1 cellular context compared by ENCODE assay signal in the genomic region with DNA sequence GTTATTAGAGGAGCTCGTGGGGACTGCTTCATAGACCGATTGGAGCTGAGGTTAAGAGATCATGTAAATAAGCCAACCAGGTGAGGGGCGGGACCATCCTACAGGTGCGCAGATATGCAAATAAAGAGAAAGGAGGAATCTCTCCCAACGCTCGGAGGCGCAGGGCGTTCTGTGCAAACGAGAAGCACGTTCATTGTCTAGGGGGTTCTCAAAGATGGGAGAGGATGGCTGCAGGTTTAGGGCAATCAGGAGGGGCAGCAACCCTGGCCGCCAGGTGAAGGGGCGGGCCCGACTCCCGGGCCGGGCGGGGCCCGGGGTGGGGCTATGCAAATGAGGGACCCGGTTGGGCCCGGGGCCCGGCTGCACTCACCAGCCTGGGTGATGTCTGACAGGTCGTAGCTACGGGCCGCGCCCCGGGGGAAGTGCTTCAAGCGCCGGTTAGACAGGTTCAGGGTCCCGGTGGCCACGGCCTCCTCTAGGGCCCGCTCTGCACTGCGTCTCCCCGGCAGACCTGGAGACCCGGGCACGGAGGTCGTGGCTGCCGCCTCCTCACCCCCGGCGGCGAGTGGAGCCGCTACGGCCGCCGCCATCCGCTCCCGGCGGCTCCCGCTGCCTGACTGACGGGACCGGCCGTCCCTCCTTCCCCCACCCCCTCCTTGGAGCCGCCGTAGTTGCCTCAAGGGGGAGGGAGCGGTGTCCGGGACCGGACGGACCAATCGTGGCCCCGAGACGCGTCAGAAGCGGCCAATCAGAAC.
A peak's percentile ranks its signal among the peaks of the same experiment; 100 is the strongest.
TF ChIP-seq lines count a peak whose summit lies in the region.

A gene with protein sequence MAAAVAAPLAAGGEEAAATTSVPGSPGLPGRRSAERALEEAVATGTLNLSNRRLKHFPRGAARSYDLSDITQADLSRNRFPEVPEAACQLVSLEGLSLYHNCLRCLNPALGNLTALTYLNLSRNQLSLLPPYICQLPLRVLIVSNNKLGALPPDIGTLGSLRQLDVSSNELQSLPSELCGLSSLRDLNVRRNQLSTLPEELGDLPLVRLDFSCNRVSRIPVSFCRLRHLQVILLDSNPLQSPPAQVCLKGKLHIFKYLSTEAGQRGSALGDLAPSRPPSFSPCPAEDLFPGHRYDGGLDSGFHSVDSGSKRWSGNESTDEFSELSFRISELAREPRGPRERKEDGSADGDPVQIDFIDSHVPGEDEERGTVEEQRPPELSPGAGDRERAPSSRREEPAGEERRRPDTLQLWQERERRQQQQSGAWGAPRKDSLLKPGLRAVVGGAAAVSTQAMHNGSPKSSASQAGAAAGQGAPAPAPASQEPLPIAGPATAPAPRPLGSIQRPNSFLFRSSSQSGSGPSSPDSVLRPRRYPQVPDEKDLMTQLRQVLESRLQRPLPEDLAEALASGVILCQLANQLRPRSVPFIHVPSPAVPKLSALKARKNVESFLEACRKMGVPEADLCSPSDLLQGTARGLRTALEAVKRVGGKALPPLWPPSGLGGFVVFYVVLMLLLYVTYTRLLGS (minus strand): TSS at position 619 of the 755 bp plus-strand sequence. CDS start 29 bp downstream, at position 590.

TF ChIP-seq in K562, 482 proteins besides CTCF, POLR2A, EP300 and RAD21 (continued from another document and continues in another):
- TF ChIP-seq OTX1 (CRISPR knock-in tag; IDR thresholded peaks at IDR 0.05) = peak; percentile 89
- TF ChIP-seq ATF1 (CRISPR knock-in tag; IDR thresholded peaks at IDR 0.05) = no peak; the same call in 1 of the 2 replicates
- no peak for TF ChIP-seq ATF1 (tag; IDR thresholded peaks at IDR 0.05)
- TF ChIP-seq, protein P1, sequence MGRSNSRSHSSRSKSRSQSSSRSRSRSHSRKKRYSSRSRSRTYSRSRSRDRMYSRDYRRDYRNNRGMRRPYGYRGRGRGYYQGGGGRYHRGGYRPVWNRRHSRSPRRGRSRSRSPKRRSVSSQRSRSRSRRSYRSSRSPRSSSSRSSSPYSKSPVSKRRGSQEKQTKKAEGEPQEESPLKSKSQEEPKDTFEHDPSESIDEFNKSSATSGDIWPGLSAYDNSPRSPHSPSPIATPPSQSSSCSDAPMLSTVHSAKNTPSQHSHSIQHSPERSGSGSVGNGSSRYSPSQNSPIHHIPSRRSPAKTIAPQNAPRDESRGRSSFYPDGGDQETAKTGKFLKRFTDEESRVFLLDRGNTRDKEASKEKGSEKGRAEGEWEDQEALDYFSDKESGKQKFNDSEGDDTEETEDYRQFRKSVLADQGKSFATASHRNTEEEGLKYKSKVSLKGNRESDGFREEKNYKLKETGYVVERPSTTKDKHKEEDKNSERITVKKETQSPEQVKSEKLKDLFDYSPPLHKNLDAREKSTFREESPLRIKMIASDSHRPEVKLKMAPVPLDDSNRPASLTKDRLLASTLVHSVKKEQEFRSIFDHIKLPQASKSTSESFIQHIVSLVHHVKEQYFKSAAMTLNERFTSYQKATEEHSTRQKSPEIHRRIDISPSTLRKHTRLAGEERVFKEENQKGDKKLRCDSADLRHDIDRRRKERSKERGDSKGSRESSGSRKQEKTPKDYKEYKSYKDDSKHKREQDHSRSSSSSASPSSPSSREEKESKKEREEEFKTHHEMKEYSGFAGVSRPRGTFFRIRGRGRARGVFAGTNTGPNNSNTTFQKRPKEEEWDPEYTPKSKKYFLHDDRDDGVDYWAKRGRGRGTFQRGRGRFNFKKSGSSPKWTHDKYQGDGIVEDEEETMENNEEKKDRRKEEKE (IDR thresholded peaks at IDR 0.05; ENCODE audit: borderline replicate concordance in 1 of 2, control insufficient read depth in 1 of 2, low read depth in 2 of 2, low read length in 1 of 2) = no peak
- no peak for TF ChIP-seq GTF2A2 (tag; IDR thresholded peaks at IDR 0.05)
- peak; percentile 69 for TF ChIP-seq NELFE (IDR thresholded peaks at IDR 0.05; ENCODE audit: insufficient read depth, insufficient read length)
- TF ChIP-seq ZBTB17 (CRISPR knock-in tag; IDR thresholded peaks at IDR 0.05) = peak; percentile 79; the same call in 1 of the 2 replicates
- TF ChIP-seq ZNF146 (CRISPR knock-in tag; IDR thresholded peaks at IDR 0.05; ENCODE audit: unreplicated experiment) = no peak
- TF ChIP-seq HMGN3 (IDR thresholded peaks at IDR 0.05; ENCODE audit: borderline replicate concordance, extremely low read depth, insufficient read length, low read depth, low read length) = no peak
- TF ChIP-seq, protein P2, sequence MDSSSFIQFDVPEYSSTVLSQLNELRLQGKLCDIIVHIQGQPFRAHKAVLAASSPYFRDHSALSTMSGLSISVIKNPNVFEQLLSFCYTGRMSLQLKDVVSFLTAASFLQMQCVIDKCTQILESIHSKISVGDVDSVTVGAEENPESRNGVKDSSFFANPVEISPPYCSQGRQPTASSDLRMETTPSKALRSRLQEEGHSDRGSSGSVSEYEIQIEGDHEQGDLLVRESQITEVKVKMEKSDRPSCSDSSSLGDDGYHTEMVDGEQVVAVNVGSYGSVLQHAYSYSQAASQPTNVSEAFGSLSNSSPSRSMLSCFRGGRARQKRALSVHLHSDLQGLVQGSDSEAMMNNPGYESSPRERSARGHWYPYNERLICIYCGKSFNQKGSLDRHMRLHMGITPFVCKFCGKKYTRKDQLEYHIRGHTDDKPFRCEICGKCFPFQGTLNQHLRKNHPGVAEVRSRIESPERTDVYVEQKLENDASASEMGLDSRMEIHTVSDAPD (CRISPR knock-in tag; IDR thresholded peaks at IDR 0.05) = no peak
- TF ChIP-seq ZNF780A (CRISPR knock-in tag; IDR thresholded peaks at IDR 0.05) = no peak
- 0 out of 2 replicates have a peak, but pooled peaks have one; percentile 30 for TF ChIP-seq HDAC8 (tag; IDR thresholded peaks at IDR 0.05)
- TF ChIP-seq, protein P3, sequence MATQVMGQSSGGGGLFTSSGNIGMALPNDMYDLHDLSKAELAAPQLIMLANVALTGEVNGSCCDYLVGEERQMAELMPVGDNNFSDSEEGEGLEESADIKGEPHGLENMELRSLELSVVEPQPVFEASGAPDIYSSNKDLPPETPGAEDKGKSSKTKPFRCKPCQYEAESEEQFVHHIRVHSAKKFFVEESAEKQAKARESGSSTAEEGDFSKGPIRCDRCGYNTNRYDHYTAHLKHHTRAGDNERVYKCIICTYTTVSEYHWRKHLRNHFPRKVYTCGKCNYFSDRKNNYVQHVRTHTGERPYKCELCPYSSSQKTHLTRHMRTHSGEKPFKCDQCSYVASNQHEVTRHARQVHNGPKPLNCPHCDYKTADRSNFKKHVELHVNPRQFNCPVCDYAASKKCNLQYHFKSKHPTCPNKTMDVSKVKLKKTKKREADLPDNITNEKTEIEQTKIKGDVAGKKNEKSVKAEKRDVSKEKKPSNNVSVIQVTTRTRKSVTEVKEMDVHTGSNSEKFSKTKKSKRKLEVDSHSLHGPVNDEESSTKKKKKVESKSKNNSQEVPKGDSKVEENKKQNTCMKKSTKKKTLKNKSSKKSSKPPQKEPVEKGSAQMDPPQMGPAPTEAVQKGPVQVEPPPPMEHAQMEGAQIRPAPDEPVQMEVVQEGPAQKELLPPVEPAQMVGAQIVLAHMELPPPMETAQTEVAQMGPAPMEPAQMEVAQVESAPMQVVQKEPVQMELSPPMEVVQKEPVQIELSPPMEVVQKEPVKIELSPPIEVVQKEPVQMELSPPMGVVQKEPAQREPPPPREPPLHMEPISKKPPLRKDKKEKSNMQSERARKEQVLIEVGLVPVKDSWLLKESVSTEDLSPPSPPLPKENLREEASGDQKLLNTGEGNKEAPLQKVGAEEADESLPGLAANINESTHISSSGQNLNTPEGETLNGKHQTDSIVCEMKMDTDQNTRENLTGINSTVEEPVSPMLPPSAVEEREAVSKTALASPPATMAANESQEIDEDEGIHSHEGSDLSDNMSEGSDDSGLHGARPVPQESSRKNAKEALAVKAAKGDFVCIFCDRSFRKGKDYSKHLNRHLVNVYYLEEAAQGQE (CRISPR knock-in tag; IDR thresholded peaks at IDR 0.05; ENCODE audit: low read depth) = peak; percentile 89
- no peak for TF ChIP-seq ETV5 (CRISPR knock-in tag; IDR thresholded peaks at IDR 0.05; ENCODE audit: low read depth)
- no peak for TF ChIP-seq MXI1 (IDR thresholded peaks at IDR 0.05; ENCODE audit: low read depth, low read length)
- TF ChIP-seq ZNF707 (CRISPR knock-in tag; conservative IDR thresholded peaks at IDR 0.05) = no peak
- TF ChIP-seq BMI1 (IDR thresholded peaks at IDR 0.05; ENCODE audit: low read length) = no peak
- peak; percentile 87 for TF ChIP-seq SIN3B (IDR thresholded peaks at IDR 0.05; ENCODE audit: low read depth)
- TF ChIP-seq, protein P4, sequence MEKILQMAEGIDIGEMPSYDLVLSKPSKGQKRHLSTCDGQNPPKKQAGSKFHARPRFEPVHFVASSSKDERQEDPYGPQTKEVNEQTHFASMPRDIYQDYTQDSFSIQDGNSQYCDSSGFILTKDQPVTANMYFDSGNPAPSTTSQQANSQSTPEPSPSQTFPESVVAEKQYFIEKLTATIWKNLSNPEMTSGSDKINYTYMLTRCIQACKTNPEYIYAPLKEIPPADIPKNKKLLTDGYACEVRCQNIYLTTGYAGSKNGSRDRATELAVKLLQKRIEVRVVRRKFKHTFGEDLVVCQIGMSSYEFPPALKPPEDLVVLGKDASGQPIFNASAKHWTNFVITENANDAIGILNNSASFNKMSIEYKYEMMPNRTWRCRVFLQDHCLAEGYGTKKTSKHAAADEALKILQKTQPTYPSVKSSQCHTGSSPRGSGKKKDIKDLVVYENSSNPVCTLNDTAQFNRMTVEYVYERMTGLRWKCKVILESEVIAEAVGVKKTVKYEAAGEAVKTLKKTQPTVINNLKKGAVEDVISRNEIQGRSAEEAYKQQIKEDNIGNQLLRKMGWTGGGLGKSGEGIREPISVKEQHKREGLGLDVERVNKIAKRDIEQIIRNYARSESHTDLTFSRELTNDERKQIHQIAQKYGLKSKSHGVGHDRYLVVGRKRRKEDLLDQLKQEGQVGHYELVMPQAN (IDR thresholded peaks at IDR 0.05; ENCODE audit: borderline replicate concordance) = peak; percentile 83
- TF ChIP-seq ZNF212 (CRISPR knock-in tag; IDR thresholded peaks at IDR 0.05) = no peak
- no peak for TF ChIP-seq RBM25 (IDR thresholded peaks at IDR 0.05; ENCODE audit: low read depth, low read length, severe bottlenecking)
- TF ChIP-seq, protein P5, sequence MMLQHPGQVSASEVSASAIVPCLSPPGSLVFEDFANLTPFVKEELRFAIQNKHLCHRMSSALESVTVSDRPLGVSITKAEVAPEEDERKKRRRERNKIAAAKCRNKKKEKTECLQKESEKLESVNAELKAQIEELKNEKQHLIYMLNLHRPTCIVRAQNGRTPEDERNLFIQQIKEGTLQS (IDR thresholded peaks at IDR 0.05) = no peak; the same call in 1 of the 2 replicates
- TF ChIP-seq, protein P5 (CRISPR knock-in tag; conservative IDR thresholded peaks at IDR 0.05) = no peak
- TF ChIP-seq KDM1A (IDR thresholded peaks at IDR 0.05) = no peak
- TF ChIP-seq, protein P6, sequence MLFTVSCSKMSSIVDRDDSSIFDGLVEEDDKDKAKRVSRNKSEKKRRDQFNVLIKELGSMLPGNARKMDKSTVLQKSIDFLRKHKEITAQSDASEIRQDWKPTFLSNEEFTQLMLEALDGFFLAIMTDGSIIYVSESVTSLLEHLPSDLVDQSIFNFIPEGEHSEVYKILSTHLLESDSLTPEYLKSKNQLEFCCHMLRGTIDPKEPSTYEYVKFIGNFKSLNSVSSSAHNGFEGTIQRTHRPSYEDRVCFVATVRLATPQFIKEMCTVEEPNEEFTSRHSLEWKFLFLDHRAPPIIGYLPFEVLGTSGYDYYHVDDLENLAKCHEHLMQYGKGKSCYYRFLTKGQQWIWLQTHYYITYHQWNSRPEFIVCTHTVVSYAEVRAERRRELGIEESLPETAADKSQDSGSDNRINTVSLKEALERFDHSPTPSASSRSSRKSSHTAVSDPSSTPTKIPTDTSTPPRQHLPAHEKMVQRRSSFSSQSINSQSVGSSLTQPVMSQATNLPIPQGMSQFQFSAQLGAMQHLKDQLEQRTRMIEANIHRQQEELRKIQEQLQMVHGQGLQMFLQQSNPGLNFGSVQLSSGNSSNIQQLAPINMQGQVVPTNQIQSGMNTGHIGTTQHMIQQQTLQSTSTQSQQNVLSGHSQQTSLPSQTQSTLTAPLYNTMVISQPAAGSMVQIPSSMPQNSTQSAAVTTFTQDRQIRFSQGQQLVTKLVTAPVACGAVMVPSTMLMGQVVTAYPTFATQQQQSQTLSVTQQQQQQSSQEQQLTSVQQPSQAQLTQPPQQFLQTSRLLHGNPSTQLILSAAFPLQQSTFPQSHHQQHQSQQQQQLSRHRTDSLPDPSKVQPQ (CRISPR knock-in tag; IDR thresholded peaks at IDR 0.05; ENCODE audit: borderline replicate concordance) = peak; percentile 15; the same call in 1 of the 2 replicates
- no peak for TF ChIP-seq TAF15 (IDR thresholded peaks at IDR 0.05; ENCODE audit: low read depth, low read length)
- no peak for TF ChIP-seq RBM17 (IDR thresholded peaks at IDR 0.05; ENCODE audit: borderline replicate concordance, low read depth, low read length)
- no peak for TF ChIP-seq STAG1 (CRISPR knock-in tag; IDR thresholded peaks at IDR 0.05; ENCODE audit: borderline replicate concordance)
- no peak for TF ChIP-seq ZNF316 (IDR thresholded peaks at IDR 0.05)
- TF ChIP-seq, protein P7, sequence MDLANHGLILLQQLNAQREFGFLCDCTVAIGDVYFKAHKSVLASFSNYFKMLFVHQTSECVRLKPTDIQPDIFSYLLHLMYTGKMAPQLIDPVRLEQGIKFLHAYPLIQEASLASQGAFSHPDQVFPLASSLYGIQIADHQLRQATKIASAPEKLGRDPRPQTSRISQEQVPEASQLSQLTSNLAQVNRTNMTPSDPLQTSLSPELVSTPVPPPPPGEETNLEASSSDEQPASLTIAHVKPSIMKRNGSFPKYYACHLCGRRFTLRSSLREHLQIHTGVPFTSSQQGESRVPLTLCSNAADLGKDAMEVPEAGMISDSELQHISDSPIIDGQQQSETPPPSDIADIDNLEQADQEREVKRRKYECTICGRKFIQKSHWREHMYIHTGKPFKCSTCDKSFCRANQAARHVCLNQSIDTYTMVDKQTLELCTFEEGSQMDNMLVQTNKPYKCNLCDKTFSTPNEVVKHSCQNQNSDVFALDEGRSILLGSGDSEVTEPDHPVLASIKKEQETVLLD (IDR thresholded peaks at IDR 0.05) = 0 out of 2 replicates have a peak, but pooled peaks have one; percentile 21
- TF ChIP-seq MAFK (IDR thresholded peaks at IDR 0.05; ENCODE audit: low read length) = no peak
